1 cellular context compared by ENCODE assay signal in genomic region chr2:53826587-53827397, GRCh38.
A peak's percentile ranks its signal among the peaks of the same experiment; 100 is the strongest.
TF ChIP-seq lines count a peak whose summit lies in the region.

No MANE protein-coding gene starts in this region.

TF ChIP-seq in HepG2, 621 proteins besides CTCF, POLR2A, EP300 and RAD21 (continued from another document and continues in another):
- TF ChIP-seq HNRNPH1 (optimal IDR thresholded peaks at IDR 0.05; ENCODE audit: low read depth, low read length) = no peak
- no peak for TF ChIP-seq HNRNPUL1 (IDR thresholded peaks at IDR 0.05; ENCODE audit: low read depth, low read length)
- TF ChIP-seq ZSCAN12 (CRISPR knock-in tag; IDR thresholded peaks at IDR 0.05) = no peak
- 0 out of 2 replicates have a peak, but pooled peaks have one; percentile 77 for TF ChIP-seq DNMT3B (CRISPR knock-in tag; conservative IDR thresholded peaks at IDR 0.05)
- TF ChIP-seq ZNF878 (CRISPR knock-in tag; IDR thresholded peaks at IDR 0.05) = peak; percentile 87; the same call in 1 of the 2 replicates
- TF ChIP-seq, protein P1, sequence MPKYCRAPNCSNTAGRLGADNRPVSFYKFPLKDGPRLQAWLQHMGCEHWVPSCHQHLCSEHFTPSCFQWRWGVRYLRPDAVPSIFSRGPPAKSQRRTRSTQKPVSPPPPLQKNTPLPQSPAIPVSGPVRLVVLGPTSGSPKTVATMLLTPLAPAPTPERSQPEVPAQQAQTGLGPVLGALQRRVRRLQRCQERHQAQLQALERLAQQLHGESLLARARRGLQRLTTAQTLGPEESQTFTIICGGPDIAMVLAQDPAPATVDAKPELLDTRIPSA (CRISPR knock-in tag; IDR thresholded peaks at IDR 0.05; ENCODE audit: borderline replicate concordance) = no peak
- TF ChIP-seq DRAP1 (CRISPR knock-in tag; IDR thresholded peaks at IDR 0.05) = peak; percentile 64
- TF ChIP-seq SNAPC2 (CRISPR knock-in tag; IDR thresholded peaks at IDR 0.05) = peak; percentile 89
- no peak for TF ChIP-seq ZNF138 (CRISPR knock-in tag; IDR thresholded peaks at IDR 0.05; ENCODE audit: low read depth)
- no peak for TF ChIP-seq GABPA (IDR thresholded peaks at IDR 0.05; ENCODE audit: low read depth, low read length)
- TF ChIP-seq GABPA (CRISPR knock-in tag; IDR thresholded peaks at IDR 0.05; ENCODE audit: low read depth) = no peak
- TF ChIP-seq, protein P2, sequence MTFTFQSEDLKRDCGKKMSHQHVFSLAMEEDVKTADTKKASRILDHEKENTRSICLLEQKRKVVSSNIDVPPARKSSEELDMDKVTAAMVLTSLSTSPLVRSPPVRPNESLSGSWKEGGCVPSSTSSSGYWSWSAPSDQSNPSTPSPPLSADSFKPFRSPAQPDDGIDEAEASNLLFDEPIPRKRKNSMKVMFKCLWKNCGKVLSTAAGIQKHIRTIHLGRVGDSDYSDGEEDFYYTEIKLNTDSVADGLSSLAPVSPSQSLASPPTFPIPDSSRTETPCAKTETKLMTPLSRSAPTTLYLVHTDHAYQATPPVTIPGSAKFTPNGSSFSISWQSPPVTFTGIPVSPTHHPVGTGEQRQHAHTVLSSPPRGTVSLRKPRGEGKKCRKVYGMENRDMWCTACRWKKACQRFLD (CRISPR knock-in tag; IDR thresholded peaks at IDR 0.05; ENCODE audit: borderline replicate concordance) = no peak; the same call in 1 of the 2 replicates
- TF ChIP-seq ZFP62 (CRISPR knock-in tag; IDR thresholded peaks at IDR 0.05) = no peak
- TF ChIP-seq ZFP37 (CRISPR knock-in tag; IDR thresholded peaks at IDR 0.05; ENCODE audit: borderline replicate concordance) = no peak; the same call in 1 of the 2 replicates
- no peak for TF ChIP-seq SIN3A (IDR thresholded peaks at IDR 0.05; ENCODE audit: borderline replicate concordance, low read depth, low read length)
- TF ChIP-seq ZBTB26 (CRISPR knock-in tag; IDR thresholded peaks at IDR 0.05; ENCODE audit: borderline replicate concordance) = peak; percentile 48; the same call in 1 of the 2 replicates
- TF ChIP-seq NFYC (CRISPR knock-in tag; IDR thresholded peaks at IDR 0.05) = peak; percentile 50
- TF ChIP-seq ATF7-NPFF (CRISPR knock-in tag; IDR thresholded peaks at IDR 0.05; ENCODE audit: low read depth) = no peak
- no peak; the same call in 1 of the 2 replicates for TF ChIP-seq ELF4 (CRISPR knock-in tag; IDR thresholded peaks at IDR 0.05; ENCODE audit: borderline replicate concordance)
- TF ChIP-seq FOXA1 (IDR thresholded peaks at IDR 0.05) = peak; percentile 86
- peak; percentile 98 for TF ChIP-seq FOXA1 (CRISPR knock-in tag; IDR thresholded peaks at IDR 0.05)
- TF ChIP-seq JUN (CRISPR knock-in tag; IDR thresholded peaks at IDR 0.05) = peak; percentile 65
- TF ChIP-seq, protein P3, sequence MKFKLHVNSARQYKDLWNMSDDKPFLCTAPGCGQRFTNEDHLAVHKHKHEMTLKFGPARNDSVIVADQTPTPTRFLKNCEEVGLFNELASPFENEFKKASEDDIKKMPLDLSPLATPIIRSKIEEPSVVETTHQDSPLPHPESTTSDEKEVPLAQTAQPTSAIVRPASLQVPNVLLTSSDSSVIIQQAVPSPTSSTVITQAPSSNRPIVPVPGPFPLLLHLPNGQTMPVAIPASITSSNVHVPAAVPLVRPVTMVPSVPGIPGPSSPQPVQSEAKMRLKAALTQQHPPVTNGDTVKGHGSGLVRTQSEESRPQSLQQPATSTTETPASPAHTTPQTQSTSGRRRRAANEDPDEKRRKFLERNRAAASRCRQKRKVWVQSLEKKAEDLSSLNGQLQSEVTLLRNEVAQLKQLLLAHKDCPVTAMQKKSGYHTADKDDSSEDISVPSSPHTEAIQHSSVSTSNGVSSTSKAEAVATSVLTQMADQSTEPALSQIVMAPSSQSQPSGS (CRISPR knock-in tag; IDR thresholded peaks at IDR 0.05) = peak; percentile 96
- 0 out of 2 replicates have a peak, but pooled peaks have one; percentile 14 for TF ChIP-seq STAT6 (CRISPR knock-in tag; IDR thresholded peaks at IDR 0.05; ENCODE audit: borderline replicate concordance)
- TF ChIP-seq HOXA9 (CRISPR knock-in tag; IDR thresholded peaks at IDR 0.05; ENCODE audit: borderline replicate concordance) = peak; percentile 84; the same call in 1 of the 2 replicates
- no peak for TF ChIP-seq KLF13 (CRISPR knock-in tag; IDR thresholded peaks at IDR 0.05)
- no peak for TF ChIP-seq NFE2L2 (IDR thresholded peaks at IDR 0.05; ENCODE audit: low read length)
- no peak for TF ChIP-seq SP1 (IDR thresholded peaks at IDR 0.05)
- peak; percentile 70 for TF ChIP-seq SP1 (CRISPR knock-in tag; IDR thresholded peaks at IDR 0.05)
- TF ChIP-seq PCBP2 (optimal IDR thresholded peaks at IDR 0.05; ENCODE audit: low read depth, low read length, poor library complexity, severe bottlenecking) = no peak
- TF ChIP-seq HNF4A (CRISPR knock-in tag; IDR thresholded peaks at IDR 0.05) = peak; percentile 97
- peak; percentile 92 for TF ChIP-seq MEIS2 (CRISPR knock-in tag; IDR thresholded peaks at IDR 0.05)
- peak; percentile 84 for TF ChIP-seq SIX4 (CRISPR knock-in tag; IDR thresholded peaks at IDR 0.05)
- TF ChIP-seq ZNF317 (CRISPR knock-in tag; IDR thresholded peaks at IDR 0.05) = peak; percentile 92
- peak; percentile 14; the same call in 1 of the 2 replicates for TF ChIP-seq KDM2A (CRISPR knock-in tag; IDR thresholded peaks at IDR 0.05; ENCODE audit: borderline replicate concordance, low read depth)
- TF ChIP-seq ZNF589 (CRISPR knock-in tag; conservative IDR thresholded peaks at IDR 0.05) = peak; percentile 96
- peak; percentile 90 for TF ChIP-seq DMAP1 (CRISPR knock-in tag; IDR thresholded peaks at IDR 0.05)
- TF ChIP-seq, protein P4, sequence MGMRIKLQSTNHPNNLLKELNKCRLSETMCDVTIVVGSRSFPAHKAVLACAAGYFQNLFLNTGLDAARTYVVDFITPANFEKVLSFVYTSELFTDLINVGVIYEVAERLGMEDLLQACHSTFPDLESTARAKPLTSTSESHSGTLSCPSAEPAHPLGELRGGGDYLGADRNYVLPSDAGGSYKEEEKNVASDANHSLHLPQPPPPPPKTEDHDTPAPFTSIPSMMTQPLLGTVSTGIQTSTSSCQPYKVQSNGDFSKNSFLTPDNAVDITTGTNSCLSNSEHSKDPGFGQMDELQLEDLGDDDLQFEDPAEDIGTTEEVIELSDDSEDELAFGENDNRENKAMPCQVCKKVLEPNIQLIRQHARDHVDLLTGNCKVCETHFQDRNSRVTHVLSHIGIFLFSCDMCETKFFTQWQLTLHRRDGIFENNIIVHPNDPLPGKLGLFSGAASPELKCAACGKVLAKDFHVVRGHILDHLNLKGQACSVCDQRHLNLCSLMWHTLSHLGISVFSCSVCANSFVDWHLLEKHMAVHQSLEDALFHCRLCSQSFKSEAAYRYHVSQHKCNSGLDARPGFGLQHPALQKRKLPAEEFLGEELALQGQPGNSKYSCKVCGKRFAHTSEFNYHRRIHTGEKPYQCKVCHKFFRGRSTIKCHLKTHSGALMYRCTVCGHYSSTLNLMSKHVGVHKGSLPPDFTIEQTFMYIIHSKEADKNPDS (CRISPR knock-in tag; IDR thresholded peaks at IDR 0.05) = no peak
- no peak for TF ChIP-seq SOX6 (IDR thresholded peaks at IDR 0.05)
- peak; percentile 99 for TF ChIP-seq SOX6 (CRISPR knock-in tag; IDR thresholded peaks at IDR 0.05)
- TF ChIP-seq ZBTB3 (CRISPR knock-in tag; IDR thresholded peaks at IDR 0.05; ENCODE audit: borderline replicate concordance, low read depth) = peak; percentile 66; the same call in 1 of the 2 replicates
- peak; percentile 82; the same call in 1 of the 2 replicates for TF ChIP-seq ZNF12 (CRISPR knock-in tag; IDR thresholded peaks at IDR 0.05)
- peak; percentile 68; the same call in 1 of the 2 replicates for TF ChIP-seq ARNT2 (CRISPR knock-in tag; IDR thresholded peaks at IDR 0.05; ENCODE audit: low read depth)
- TF ChIP-seq ZNF710 (CRISPR knock-in tag; IDR thresholded peaks at IDR 0.05; ENCODE audit: borderline replicate concordance) = peak; percentile 91
- TF ChIP-seq ZNF335 (CRISPR knock-in tag; IDR thresholded peaks at IDR 0.05) = peak; percentile 72; the same call in 1 of the 2 replicates
- TF ChIP-seq ZNF607 (CRISPR knock-in tag; IDR thresholded peaks at IDR 0.05; ENCODE audit: borderline replicate concordance) = peak; percentile 42; the same call in 1 of the 2 replicates
- 0 out of 2 replicates have a peak, but pooled peaks have one; percentile 78 for TF ChIP-seq ZNF430 (CRISPR knock-in tag; IDR thresholded peaks at IDR 0.05)
- TF ChIP-seq FOXO1 (CRISPR knock-in tag; IDR thresholded peaks at IDR 0.05) = peak; percentile 99
- TF ChIP-seq GFI1 (CRISPR knock-in tag; IDR thresholded peaks at IDR 0.05; ENCODE audit: borderline replicate concordance) = peak; percentile 95
- no peak for TF ChIP-seq ZFP82 (CRISPR knock-in tag; IDR thresholded peaks at IDR 0.05; ENCODE audit: borderline replicate concordance)
- TF ChIP-seq TP53 (CRISPR knock-in tag; conservative IDR thresholded peaks at IDR 0.05) = peak; percentile 44; the same call in 1 of the 2 replicates
- TF ChIP-seq THAP9 (CRISPR knock-in tag; IDR thresholded peaks at IDR 0.05; ENCODE audit: borderline replicate concordance) = no peak
- TF ChIP-seq ZNF10 (CRISPR knock-in tag; IDR thresholded peaks at IDR 0.05; ENCODE audit: borderline replicate concordance, low read depth) = no peak
